1 cellular context compared by ENCODE assay signal in genomic region chr1:1004780-1005697, GRCh38.
TF ChIP-seq lines count a peak whose summit lies in the region.

No MANE protein-coding gene starts in this region.

TF ChIP-seq in K562, 482 proteins besides CTCF, POLR2A, EP300 and RAD21 (continued from another document and continues in another):
- no peak for TF ChIP-seq MED1 (CRISPR knock-in tag; IDR thresholded peaks at IDR 0.05; ENCODE audit: borderline replicate concordance)
- TF ChIP-seq IRF9 (tag; IDR thresholded peaks at IDR 0.05): no peak
- TF ChIP-seq USF1 (CRISPR knock-in tag; IDR thresholded peaks at IDR 0.05): 0 out of 2 replicates have a peak, but pooled peaks have one; percentile 4
- TF ChIP-seq ZNF778 (CRISPR knock-in tag; IDR thresholded peaks at IDR 0.05): no peak
- TF ChIP-seq LCOR (CRISPR knock-in tag; IDR thresholded peaks at IDR 0.05): no peak
- TF ChIP-seq GABPA (tag; conservative IDR thresholded peaks at IDR 0.05; ENCODE audit: low read depth): peak; percentile 59
- no peak for TF ChIP-seq ZNF124 (CRISPR knock-in tag; IDR thresholded peaks at IDR 0.05)
- TF ChIP-seq MYBL2 (IDR thresholded peaks at IDR 0.05; ENCODE audit: low read depth): no peak
- TF ChIP-seq MYBL2 (CRISPR knock-in tag; IDR thresholded peaks at IDR 0.05; ENCODE audit: borderline replicate concordance): no peak
- peak; percentile 41; the same call in 1 of the 2 replicates for TF ChIP-seq DIDO1 (tag; IDR thresholded peaks at IDR 0.05; ENCODE audit: low read depth)
- TF ChIP-seq MNT (conservative IDR thresholded peaks at IDR 0.05): peak in 1 of 2 experiments; percentile 42; a peak in 1 of 4 replicates
- TF ChIP-seq SMARCA5 (IDR thresholded peaks at IDR 0.05): no peak
- no peak for TF ChIP-seq ZMIZ1 (IDR thresholded peaks at IDR 0.05; ENCODE audit: low read depth in 2 of 2, low read length in 2 of 2)
- TF ChIP-seq ZFP36 (IDR thresholded peaks at IDR 0.05; ENCODE audit: low read depth, low read length, partially characterized antibody): peak; percentile 41
- peak; percentile 43 to 60; a peak in 3 of 4 replicates for TF ChIP-seq KDM1A (IDR thresholded peaks at IDR 0.05)
- TF ChIP-seq ELF4 (CRISPR knock-in tag; IDR thresholded peaks at IDR 0.05): peak; percentile 27; the same call in 1 of the 2 replicates
- no peak for TF ChIP-seq NCOA2 (IDR thresholded peaks at IDR 0.05; ENCODE audit: partially characterized antibody in 2 of 2)
- TF ChIP-seq TCF7L2 (IDR thresholded peaks at IDR 0.05; ENCODE audit: low read depth, low read length): no peak
- no peak for TF ChIP-seq E2F3 (CRISPR knock-in tag; IDR thresholded peaks at IDR 0.05)
- TF ChIP-seq TBP (optimal IDR thresholded peaks at IDR 0.05; ENCODE audit: low read depth, low read length): peak; percentile 22
- no peak for TF ChIP-seq KDM5B (IDR thresholded peaks at IDR 0.05; ENCODE audit: insufficient replicate concordance, low read depth, low read length)
- TF ChIP-seq ZC3H8 (IDR thresholded peaks at IDR 0.05): no peak
- no peak for TF ChIP-seq ZBTB12 (CRISPR knock-in tag; IDR thresholded peaks at IDR 0.05)
- no peak for TF ChIP-seq CHAMP1 (IDR thresholded peaks at IDR 0.05)
- TF ChIP-seq STAT5B (CRISPR knock-in tag; IDR thresholded peaks at IDR 0.05): no peak
- TF ChIP-seq MTA3 (IDR thresholded peaks at IDR 0.05; ENCODE audit: borderline replicate concordance): peak; percentile 89; the same call in 1 of the 2 replicates
- TF ChIP-seq GTF2B (IDR thresholded peaks at IDR 0.05; ENCODE audit: extremely low read depth, insufficient read length): no peak
- TF ChIP-seq ZNF655 (CRISPR knock-in tag; IDR thresholded peaks at IDR 0.05): no peak
- no peak for TF ChIP-seq TSC22D4 (tag; IDR thresholded peaks at IDR 0.05)
- TF ChIP-seq RBM22 (IDR thresholded peaks at IDR 0.05; ENCODE audit: low read depth, low read length, poor library complexity, severe bottlenecking): no peak
- TF ChIP-seq AFF1 (IDR thresholded peaks at IDR 0.05; ENCODE audit: low read depth in 1 of 2, partially characterized antibody in 2 of 2): peak in 1 of 2 experiments; percentile 47
- TF ChIP-seq CEBPB (tag; IDR thresholded peaks at IDR 0.05): no peak
- no peak for TF ChIP-seq NFE2L1 (tag; IDR thresholded peaks at IDR 0.05; ENCODE audit: borderline replicate concordance, low read depth)
- no peak for TF ChIP-seq JUNB (CRISPR knock-in tag; conservative IDR thresholded peaks at IDR 0.05)
- no peak for TF ChIP-seq PRMT5 (CRISPR knock-in tag; IDR thresholded peaks at IDR 0.05)
- no peak for TF ChIP-seq SNRNP70 (optimal IDR thresholded peaks at IDR 0.05; ENCODE audit: low read depth, low read length)
- peak; percentile 77 for TF ChIP-seq NFRKB (IDR thresholded peaks at IDR 0.05; ENCODE audit: low read depth)
- no peak for TF ChIP-seq KDM4B (IDR thresholded peaks at IDR 0.05; ENCODE audit: borderline replicate concordance in 2 of 2, low read depth in 1 of 2)
- no peak for TF ChIP-seq SRF (CRISPR knock-in tag; IDR thresholded peaks at IDR 0.05)
- no peak for TF ChIP-seq THRA (IDR thresholded peaks at IDR 0.05)
- TF ChIP-seq PYGO2 (tag; IDR thresholded peaks at IDR 0.05): no peak
- no peak for TF ChIP-seq ZNF785 (CRISPR knock-in tag; IDR thresholded peaks at IDR 0.05)
- peak; percentile 87 for TF ChIP-seq CBFA2T3 (IDR thresholded peaks at IDR 0.05)
